In the genomic region with DNA sequence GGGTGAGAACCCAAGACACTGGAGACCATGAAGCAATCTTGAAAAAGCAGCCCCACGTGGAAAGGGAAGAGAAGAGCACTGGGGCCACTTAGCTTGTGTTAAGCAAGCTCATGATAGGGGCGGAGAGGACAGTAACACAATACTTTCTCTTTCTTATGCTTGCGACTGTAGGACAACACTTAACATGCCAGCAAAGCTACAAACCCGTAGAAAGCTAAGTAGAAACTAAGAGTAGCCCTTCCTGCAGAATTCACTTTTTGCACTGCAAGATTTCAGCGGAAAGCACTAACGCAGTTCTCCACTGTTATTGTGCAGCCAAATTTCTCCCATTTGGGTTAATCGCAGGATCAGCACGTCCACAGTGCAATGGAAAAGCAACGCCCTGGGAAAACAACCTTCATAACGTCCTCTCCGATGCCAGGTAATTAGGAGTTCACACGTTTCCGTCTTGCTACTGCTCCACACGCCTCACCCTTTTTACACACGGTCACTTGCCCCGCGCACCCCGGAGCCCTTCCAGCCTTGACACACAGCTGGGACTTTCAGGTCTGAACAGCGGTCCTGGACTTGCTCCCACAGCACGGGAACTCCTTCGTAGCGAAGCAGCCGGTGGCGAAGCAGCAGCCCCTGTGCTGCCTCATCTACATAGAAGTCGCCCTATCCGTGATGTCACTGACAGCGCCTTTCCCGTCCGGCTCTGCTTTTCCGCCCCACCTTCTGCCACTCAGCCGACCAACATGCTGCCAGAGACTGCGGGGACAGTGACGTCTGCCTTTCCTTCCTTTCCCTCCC, we compare ENCODE assay signal across 1 cellular context.
TF ChIP-seq lines count a peak whose summit lies in the region.

No MANE protein-coding gene starts in this region.

TF ChIP-seq in HEK293, 187 proteins besides CTCF, POLR2A, EP300 and RAD21 (continued from another document and continues in another):
- TF ChIP-seq, protein P1, sequence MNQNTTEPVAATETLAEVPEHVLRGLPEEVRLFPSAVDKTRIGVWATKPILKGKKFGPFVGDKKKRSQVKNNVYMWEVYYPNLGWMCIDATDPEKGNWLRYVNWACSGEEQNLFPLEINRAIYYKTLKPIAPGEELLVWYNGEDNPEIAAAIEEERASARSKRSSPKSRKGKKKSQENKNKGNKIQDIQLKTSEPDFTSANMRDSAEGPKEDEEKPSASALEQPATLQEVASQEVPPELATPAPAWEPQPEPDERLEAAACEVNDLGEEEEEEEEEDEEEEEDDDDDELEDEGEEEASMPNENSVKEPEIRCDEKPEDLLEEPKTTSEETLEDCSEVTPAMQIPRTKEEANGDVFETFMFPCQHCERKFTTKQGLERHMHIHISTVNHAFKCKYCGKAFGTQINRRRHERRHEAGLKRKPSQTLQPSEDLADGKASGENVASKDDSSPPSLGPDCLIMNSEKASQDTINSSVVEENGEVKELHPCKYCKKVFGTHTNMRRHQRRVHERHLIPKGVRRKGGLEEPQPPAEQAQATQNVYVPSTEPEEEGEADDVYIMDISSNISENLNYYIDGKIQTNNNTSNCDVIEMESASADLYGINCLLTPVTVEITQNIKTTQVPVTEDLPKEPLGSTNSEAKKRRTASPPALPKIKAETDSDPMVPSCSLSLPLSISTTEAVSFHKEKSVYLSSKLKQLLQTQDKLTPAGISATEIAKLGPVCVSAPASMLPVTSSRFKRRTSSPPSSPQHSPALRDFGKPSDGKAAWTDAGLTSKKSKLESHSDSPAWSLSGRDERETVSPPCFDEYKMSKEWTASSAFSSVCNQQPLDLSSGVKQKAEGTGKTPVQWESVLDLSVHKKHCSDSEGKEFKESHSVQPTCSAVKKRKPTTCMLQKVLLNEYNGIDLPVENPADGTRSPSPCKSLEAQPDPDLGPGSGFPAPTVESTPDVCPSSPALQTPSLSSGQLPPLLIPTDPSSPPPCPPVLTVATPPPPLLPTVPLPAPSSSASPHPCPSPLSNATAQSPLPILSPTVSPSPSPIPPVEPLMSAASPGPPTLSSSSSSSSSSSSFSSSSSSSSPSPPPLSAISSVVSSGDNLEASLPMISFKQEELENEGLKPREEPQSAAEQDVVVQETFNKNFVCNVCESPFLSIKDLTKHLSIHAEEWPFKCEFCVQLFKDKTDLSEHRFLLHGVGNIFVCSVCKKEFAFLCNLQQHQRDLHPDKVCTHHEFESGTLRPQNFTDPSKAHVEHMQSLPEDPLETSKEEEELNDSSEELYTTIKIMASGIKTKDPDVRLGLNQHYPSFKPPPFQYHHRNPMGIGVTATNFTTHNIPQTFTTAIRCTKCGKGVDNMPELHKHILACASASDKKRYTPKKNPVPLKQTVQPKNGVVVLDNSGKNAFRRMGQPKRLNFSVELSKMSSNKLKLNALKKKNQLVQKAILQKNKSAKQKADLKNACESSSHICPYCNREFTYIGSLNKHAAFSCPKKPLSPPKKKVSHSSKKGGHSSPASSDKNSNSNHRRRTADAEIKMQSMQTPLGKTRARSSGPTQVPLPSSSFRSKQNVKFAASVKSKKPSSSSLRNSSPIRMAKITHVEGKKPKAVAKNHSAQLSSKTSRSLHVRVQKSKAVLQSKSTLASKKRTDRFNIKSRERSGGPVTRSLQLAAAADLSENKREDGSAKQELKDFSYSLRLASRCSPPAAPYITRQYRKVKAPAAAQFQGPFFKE (tag by site-specific recombination; IDR thresholded peaks at IDR 0.05; ENCODE audit: borderline replicate concordance): no peak
- TF ChIP-seq ZFHX2 (tag by site-specific recombination; conservative IDR thresholded peaks at IDR 0.05) (peak; percentile 33; the same call in 1 of the 2 replicates), ZNF747 (tag by site-specific recombination; IDR thresholded peaks at IDR 0.05) (no peak), FEZF1 (tag by site-specific recombination; IDR thresholded peaks at IDR 0.05) (peak; percentile 48), ZNF785 (tag by site-specific recombination; IDR thresholded peaks at IDR 0.05) (peak; percentile 61; the same call in 1 of the 2 replicates), ZFP69B (tag by site-specific recombination; IDR thresholded peaks at IDR 0.05) (peak; percentile 42), ZNF530 (tag by site-specific recombination; IDR thresholded peaks at IDR 0.05; ENCODE audit: low read depth) (no peak), ZNF114 (tag by site-specific recombination; IDR thresholded peaks at IDR 0.05) (no peak), SCRT1 (tag by site-specific recombination; IDR thresholded peaks at IDR 0.05; ENCODE audit: borderline replicate concordance) (no peak), ZNF555 (tag by site-specific recombination; conservative IDR thresholded peaks at IDR 0.05) (no peak), ZNF214 (tag by site-specific recombination; IDR thresholded peaks at IDR 0.05; ENCODE audit: borderline replicate concordance) (no peak), ZNF366 (tag by site-specific recombination; conservative IDR thresholded peaks at IDR 0.05) (peak; percentile 98), ZNF121 (tag by site-specific recombination; IDR thresholded peaks at IDR 0.05) (peak; percentile 20; the same call in 1 of the 2 replicates), KLF16 (tag by site-specific recombination; IDR thresholded peaks at IDR 0.05) (peak; percentile 34; the same call in 1 of the 2 replicates), ZNF248 (tag by site-specific recombination; IDR thresholded peaks at IDR 0.05) (no peak), ZNF404 (tag by site-specific recombination; IDR thresholded peaks at IDR 0.05) (no peak; the same call in 1 of the 2 replicates), ZNF155 (tag by site-specific recombination; IDR thresholded peaks at IDR 0.05) (no peak), ZNF514 (tag by site-specific recombination; IDR thresholded peaks at IDR 0.05) (no peak), ZFP3 (tag by site-specific recombination; IDR thresholded peaks at IDR 0.05; ENCODE audit: low read depth) (peak; percentile 64), EGR2 (tag by site-specific recombination; IDR thresholded peaks at IDR 0.05; ENCODE audit: low read depth) (no peak), SP2 (tag by site-specific recombination; IDR thresholded peaks at IDR 0.05) (peak; percentile 90), SALL2 (tag by site-specific recombination; IDR thresholded peaks at IDR 0.05; ENCODE audit: borderline replicate concordance) (no peak), ZNF266 (tag by site-specific recombination; IDR thresholded peaks at IDR 0.05; ENCODE audit: low read depth) (no peak), KLF9 (tag by site-specific recombination; IDR thresholded peaks at IDR 0.05; ENCODE audit: low read depth) (peak; percentile 50; the same call in 1 of the 2 replicates), KLF10 (tag by site-specific recombination; IDR thresholded peaks at IDR 0.05) (peak; percentile 90), SETDB1 (IDR thresholded peaks at IDR 0.05; ENCODE audit: insufficient read length, low read length) (no peak), ZBTB7A (tag by site-specific recombination; IDR thresholded peaks at IDR 0.05; ENCODE audit: low read depth) (no peak), ZNF624 (tag by site-specific recombination; IDR thresholded peaks at IDR 0.05) (no peak), ZNF658 (tag by site-specific recombination; IDR thresholded peaks at IDR 0.05) (no peak), ZNF707 (tag by site-specific recombination; IDR thresholded peaks at IDR 0.05) (no peak), RBAK (tag by site-specific recombination; IDR thresholded peaks at IDR 0.05) (no peak), ZNF223 (tag by site-specific recombination; IDR thresholded peaks at IDR 0.05) (no peak), ZNF670 (tag by site-specific recombination; IDR thresholded peaks at IDR 0.05; ENCODE audit: low read depth) (no peak), IKZF3 (tag by site-specific recombination; IDR thresholded peaks at IDR 0.05) (peak; percentile 100), BCL11A (tag by site-specific recombination; IDR thresholded peaks at IDR 0.05; ENCODE audit: low read depth) (0 out of 2 replicates have a peak, but pooled peaks have one; percentile 27), ZNF510 (tag by site-specific recombination; IDR thresholded peaks at IDR 0.05; ENCODE audit: insufficient replicate concordance) (peak; percentile 10)
- TF ChIP-seq, protein P2, sequence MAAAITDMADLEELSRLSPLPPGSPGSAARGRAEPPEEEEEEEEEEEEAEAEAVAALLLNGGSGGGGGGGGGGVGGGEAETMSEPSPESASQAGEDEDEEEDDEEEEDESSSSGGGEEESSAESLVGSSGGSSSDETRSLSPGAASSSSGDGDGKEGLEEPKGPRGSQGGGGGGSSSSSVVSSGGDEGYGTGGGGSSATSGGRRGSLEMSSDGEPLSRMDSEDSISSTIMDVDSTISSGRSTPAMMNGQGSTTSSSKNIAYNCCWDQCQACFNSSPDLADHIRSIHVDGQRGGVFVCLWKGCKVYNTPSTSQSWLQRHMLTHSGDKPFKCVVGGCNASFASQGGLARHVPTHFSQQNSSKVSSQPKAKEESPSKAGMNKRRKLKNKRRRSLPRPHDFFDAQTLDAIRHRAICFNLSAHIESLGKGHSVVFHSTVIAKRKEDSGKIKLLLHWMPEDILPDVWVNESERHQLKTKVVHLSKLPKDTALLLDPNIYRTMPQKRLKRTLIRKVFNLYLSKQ (tag by site-specific recombination; IDR thresholded peaks at IDR 0.05; ENCODE audit: borderline replicate concordance): no peak
- TF ChIP-seq, protein P3, sequence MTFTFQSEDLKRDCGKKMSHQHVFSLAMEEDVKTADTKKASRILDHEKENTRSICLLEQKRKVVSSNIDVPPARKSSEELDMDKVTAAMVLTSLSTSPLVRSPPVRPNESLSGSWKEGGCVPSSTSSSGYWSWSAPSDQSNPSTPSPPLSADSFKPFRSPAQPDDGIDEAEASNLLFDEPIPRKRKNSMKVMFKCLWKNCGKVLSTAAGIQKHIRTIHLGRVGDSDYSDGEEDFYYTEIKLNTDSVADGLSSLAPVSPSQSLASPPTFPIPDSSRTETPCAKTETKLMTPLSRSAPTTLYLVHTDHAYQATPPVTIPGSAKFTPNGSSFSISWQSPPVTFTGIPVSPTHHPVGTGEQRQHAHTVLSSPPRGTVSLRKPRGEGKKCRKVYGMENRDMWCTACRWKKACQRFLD (tag by site-specific recombination; IDR thresholded peaks at IDR 0.05): no peak
- TF ChIP-seq, protein P4, sequence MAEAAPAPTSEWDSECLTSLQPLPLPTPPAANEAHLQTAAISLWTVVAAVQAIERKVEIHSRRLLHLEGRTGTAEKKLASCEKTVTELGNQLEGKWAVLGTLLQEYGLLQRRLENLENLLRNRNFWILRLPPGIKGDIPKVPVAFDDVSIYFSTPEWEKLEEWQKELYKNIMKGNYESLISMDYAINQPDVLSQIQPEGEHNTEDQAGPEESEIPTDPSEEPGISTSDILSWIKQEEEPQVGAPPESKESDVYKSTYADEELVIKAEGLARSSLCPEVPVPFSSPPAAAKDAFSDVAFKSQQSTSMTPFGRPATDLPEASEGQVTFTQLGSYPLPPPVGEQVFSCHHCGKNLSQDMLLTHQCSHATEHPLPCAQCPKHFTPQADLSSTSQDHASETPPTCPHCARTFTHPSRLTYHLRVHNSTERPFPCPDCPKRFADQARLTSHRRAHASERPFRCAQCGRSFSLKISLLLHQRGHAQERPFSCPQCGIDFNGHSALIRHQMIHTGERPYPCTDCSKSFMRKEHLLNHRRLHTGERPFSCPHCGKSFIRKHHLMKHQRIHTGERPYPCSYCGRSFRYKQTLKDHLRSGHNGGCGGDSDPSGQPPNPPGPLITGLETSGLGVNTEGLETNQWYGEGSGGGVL (tag by site-specific recombination; IDR thresholded peaks at IDR 0.05): peak; percentile 75; the same call in 1 of the 2 replicates
- TF ChIP-seq, protein P5, sequence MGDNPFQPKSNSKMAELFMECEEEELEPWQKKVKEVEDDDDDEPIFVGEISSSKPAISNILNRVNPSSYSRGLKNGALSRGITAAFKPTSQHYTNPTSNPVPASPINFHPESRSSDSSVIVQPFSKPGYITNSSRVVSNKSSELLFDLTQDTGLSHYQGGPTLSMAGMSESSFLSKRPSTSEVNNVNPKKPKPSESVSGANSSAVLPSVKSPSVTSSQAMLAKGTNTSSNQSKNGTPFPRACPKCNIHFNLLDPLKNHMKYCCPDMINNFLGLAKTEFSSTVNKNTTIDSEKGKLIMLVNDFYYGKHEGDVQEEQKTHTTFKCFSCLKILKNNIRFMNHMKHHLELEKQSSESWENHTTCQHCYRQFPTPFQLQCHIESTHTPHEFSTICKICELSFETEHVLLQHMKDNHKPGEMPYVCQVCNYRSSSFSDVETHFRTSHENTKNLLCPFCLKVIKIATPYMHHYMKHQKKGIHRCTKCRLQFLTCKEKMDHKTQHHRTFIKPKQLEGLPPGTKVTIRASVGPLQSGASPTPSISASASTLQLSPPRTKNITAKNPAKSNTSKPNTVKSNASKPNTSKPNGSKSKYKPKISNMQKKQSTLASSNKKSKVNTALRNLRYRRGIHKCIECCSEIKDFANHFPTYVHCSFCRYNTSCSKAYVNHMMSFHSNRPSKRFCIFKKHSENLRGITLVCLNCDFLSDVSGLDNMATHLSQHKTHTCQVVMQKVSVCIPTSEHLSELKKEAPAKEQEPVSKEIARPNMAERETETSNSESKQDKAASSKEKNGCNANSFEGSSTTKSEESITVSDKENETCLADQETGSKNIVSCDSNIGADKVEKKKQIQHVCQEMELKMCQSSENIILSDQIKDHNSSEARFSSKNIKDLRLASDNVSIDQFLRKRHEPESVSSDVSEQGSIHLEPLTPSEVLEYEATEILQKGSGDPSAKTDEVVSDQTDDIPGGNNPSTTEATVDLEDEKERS (tag by site-specific recombination; IDR thresholded peaks at IDR 0.05): peak; percentile 5; the same call in 1 of the 2 replicates
- TF ChIP-seq, protein P6, sequence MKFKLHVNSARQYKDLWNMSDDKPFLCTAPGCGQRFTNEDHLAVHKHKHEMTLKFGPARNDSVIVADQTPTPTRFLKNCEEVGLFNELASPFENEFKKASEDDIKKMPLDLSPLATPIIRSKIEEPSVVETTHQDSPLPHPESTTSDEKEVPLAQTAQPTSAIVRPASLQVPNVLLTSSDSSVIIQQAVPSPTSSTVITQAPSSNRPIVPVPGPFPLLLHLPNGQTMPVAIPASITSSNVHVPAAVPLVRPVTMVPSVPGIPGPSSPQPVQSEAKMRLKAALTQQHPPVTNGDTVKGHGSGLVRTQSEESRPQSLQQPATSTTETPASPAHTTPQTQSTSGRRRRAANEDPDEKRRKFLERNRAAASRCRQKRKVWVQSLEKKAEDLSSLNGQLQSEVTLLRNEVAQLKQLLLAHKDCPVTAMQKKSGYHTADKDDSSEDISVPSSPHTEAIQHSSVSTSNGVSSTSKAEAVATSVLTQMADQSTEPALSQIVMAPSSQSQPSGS (tag by site-specific recombination; IDR thresholded peaks at IDR 0.05; ENCODE audit: low read depth): peak; percentile 97
- TF ChIP-seq, protein P7, sequence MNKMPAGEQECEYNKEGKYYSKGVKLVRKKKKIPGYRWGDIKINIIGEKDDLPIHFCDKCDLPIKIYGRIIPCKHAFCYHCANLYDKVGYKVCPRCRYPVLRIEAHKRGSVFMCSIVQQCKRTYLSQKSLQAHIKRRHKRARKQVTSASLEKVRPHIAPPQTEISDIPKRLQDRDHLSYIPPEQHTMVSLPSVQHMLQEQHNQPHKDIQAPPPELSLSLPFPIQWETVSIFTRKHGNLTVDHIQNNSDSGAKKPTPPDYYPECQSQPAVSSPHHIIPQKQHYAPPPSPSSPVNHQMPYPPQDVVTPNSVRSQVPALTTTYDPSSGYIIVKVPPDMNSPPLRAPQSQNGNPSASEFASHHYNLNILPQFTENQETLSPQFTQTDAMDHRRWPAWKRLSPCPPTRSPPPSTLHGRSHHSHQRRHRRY (tag by site-specific recombination; IDR thresholded peaks at IDR 0.05): no peak
